15 cellular contexts compared by ENCODE assay signal in genomic region chr5:168411871-168412270, GRCh38.
DNase-seq lines count a peak whose midpoint lies in the region; ATAC-seq, FAIRE-seq and TF ChIP-seq lines count a peak whose summit lies in the region.
"Had no signal": no experiment of that assay in that cellular context is flagged by ENCODE, and none has a peak within 500 bp of the region (broad histone marks: within the 10 kb centered on the region; RNA-seq: fewer than 3 reads in every experiment).

No MANE protein-coding gene starts in this region.

- no peak overlapping the region for H3K27ac ChIP-seq in CD4-positive, CD25-positive, alpha-beta regulatory T cell (ENCODE audit: insufficient read depth, low read length, poor library complexity, severe bottlenecking)
- H3K27ac ChIP-seq in PC-9: no peak overlapping the region
- no peak overlapping the region for H3K27ac ChIP-seq in astrocyte (ENCODE audit: low read depth, low read length)
- H3K27ac ChIP-seq in sigmoid colon: peak overlapping the region in 1 of 4 donors; percentile 28
- H3K27ac ChIP-seq: BLaER1 had no signal

- no peak overlapping the region for H3K4me3 ChIP-seq in CD4-positive, CD25-positive, alpha-beta regulatory T cell (ENCODE audit: low read depth, low read length)
- H3K4me3 ChIP-seq in PC-9: no peak overlapping the region
- no peak overlapping the region for H3K4me3 ChIP-seq in astrocyte (ENCODE audit: insufficient read depth, low read depth, low read length)
- H3K4me3 ChIP-seq in sigmoid colon: no peak overlapping the region
- H3K4me3 ChIP-seq: BLaER1, GM12878, GM23338 had no signal

- H3K27ac Mint-ChIP-seq in CD4-positive, CD25-positive, alpha-beta regulatory T cell: peak overlapping the region in 2 of 3 donors; percentile 60 to 81
- peak overlapping the region; percentile 75 for H3K27ac Mint-ChIP-seq in astrocyte (ENCODE audit: unreplicated experiment)
- H3K27ac Mint-ChIP-seq: GM23338, H9 had no signal

- ATAC-seq in CD4-positive, CD25-positive, alpha-beta regulatory T cell (ENCODE audit: low read depth in 2 of 2): no peak
- ATAC-seq: GM12878, GM23338 had no signal

- POLR2A ChIA-PET in PC-9 (lab: Charles Lee; ENCODE audit: unreplicated experiment): no interaction called here

- no peak overlapping the region for H3K4me3 Mint-ChIP-seq in CD4-positive, CD25-positive, alpha-beta regulatory T cell
- no peak overlapping the region for H3K4me3 Mint-ChIP-seq in astrocyte (ENCODE audit: unreplicated experiment)
- H3K4me3 Mint-ChIP-seq: GM23338, H9 had no signal

- TF ChIP-seq POLR2A in sigmoid colon (IDR thresholded peaks at IDR 0.05) (no peak), H54 (IDR thresholded peaks at IDR 0.05; ENCODE audit: low read depth, low read length) (no peak)

- H3K9me3 Mint-ChIP-seq in CD4-positive, CD25-positive, alpha-beta regulatory T cell: no peaks in the 10 kb centered on the region
- H3K9me3 Mint-ChIP-seq in astrocyte (ENCODE audit: unreplicated experiment): no peaks in the 10 kb centered on the region
- H3K9me3 Mint-ChIP-seq: GM23338, H9 had no signal

- H3K4me1 ChIP-seq in CD4-positive, CD25-positive, alpha-beta regulatory T cell (ENCODE audit: control insufficient read depth, insufficient read depth, low read length, poor library complexity, severe bottlenecking): peaks cover 19% of the 10 kb centered on the region
- H3K4me1 ChIP-seq in PC-9 (replicated peaks; ENCODE audit: insufficient read depth) (peaks cover 25% of the 10 kb centered on the region), astrocyte (ENCODE audit: insufficient read depth, low read length) (peaks cover 30% of the 10 kb centered on the region), sigmoid colon (peaks cover 0 to 6% (median 0%) of the 10 kb centered on the region in 4 donors)

- H3K79me2 ChIP-seq in PC-9 (ENCODE audit: low read depth) (0 out of 2 replicates have a peak, but pooled peaks cover 7% of the 10 kb centered on the region), astrocyte (ENCODE audit: insufficient read depth, low read length) (no peaks in the 10 kb centered on the region)

- H3K27me3 ChIP-seq in CD4-positive, CD25-positive, alpha-beta regulatory T cell (ENCODE audit: control insufficient read depth, insufficient read depth, low read length): no peaks in the 10 kb centered on the region
- H3K27me3 ChIP-seq in PC-9 (ENCODE audit: insufficient read depth, low read depth) (no peaks in the 10 kb centered on the region), astrocyte (ENCODE audit: insufficient read depth, low read length) (no peaks in the 10 kb centered on the region), sigmoid colon (no peaks in the 10 kb centered on the region)
- H3K27me3 ChIP-seq: BLaER1 had no signal

- H3K9me2 ChIP-seq in PC-9 (ENCODE audit: insufficient read depth): no peaks in the 10 kb centered on the region

- no peak for DNase-seq in CD4-positive, CD25-positive, alpha-beta regulatory T cell
- no peak for DNase-seq in PC-9
- DNase-seq in astrocyte (ENCODE audit: low read depth): no peak
- peak; percentile 27 for DNase-seq in sigmoid colon
- DNase-seq in H54 (ENCODE audit: insufficient read length, low spot score): no peak
- no peak for DNase-seq in activated T-cell treated with anti-CD3 and anti-CD28 coated beads for 4 hours
- DNase-seq in glomerular visceral epithelial cell (ENCODE audit: extremely low spot score): no peak
- DNase-seq: 8988T, AML-193, DMS79, H9 had no signal

- H3K27me3 Mint-ChIP-seq in CD4-positive, CD25-positive, alpha-beta regulatory T cell: no peaks in the 10 kb centered on the region
- H3K27me3 Mint-ChIP-seq in astrocyte (ENCODE audit: low read depth, unreplicated experiment): no peaks in the 10 kb centered on the region

- no peak overlapping the region for H2AFZ ChIP-seq in PC-9
- H2AFZ ChIP-seq in astrocyte (ENCODE audit: low read depth, low read length): no peak overlapping the region
- H2AFZ ChIP-seq: GM23338 had no signal

- H3K9ac ChIP-seq in astrocyte (ENCODE audit: low read length): no peak overlapping the region
- H3K9ac ChIP-seq: BLaER1 had no signal

- FAIRE-seq in astrocyte (lab: Jason Lieb, UNC): no peak
- FAIRE-seq in H54 (lab: Jason Lieb, UNC): no peak
- FAIRE-seq: GM12878, GM18507 had no signal

- CTCF ChIA-PET in PC-9 (lab: Charles Lee): no interaction called here

- intact Hi-C loops in PC-9 (cut with micrococcal nuclease; ENCODE audit: unreplicated experiment) (loop anchor here (2.0 kb wide), 1 partner anchor 47 kb away; no protein-coding TSS in a partner anchor), sigmoid colon (cut with DNase I) (no loop called here)

- H3K4me1 Mint-ChIP-seq in CD4-positive, CD25-positive, alpha-beta regulatory T cell: peaks cover 9 to 25% (median 19%) of the 10 kb centered on the region in 4 donors
- peaks cover 57% of the 10 kb centered on the region for H3K4me1 Mint-ChIP-seq in astrocyte (ENCODE audit: low read depth, unreplicated experiment)
- H3K4me1 Mint-ChIP-seq: GM23338, H9 had no signal

- BruUV-seq in PC-9 (replicated peaks; lab: Mats Ljungman, UMichigan): TSS peak; percentile 2

- no peak for TF ChIP-seq EP300 in sigmoid colon (IDR thresholded peaks at IDR 0.05)

- 86 to 87% methylated on average over 3 of the region's 3 CpGs for WGBS in sigmoid colon, 2 donors

- no peaks in the 10 kb centered on the region for H3K9me3 ChIP-seq in CD4-positive, CD25-positive, alpha-beta regulatory T cell (ENCODE audit: control insufficient read depth in 2 of 2, low read length in 2 of 2)
- no peaks in the 10 kb centered on the region for H3K9me3 ChIP-seq in PC-9 (ENCODE audit: insufficient read depth, low read depth)
- no peaks in the 10 kb centered on the region for H3K9me3 ChIP-seq in astrocyte (ENCODE audit: insufficient read depth, low read depth, low read length)
- H3K9me3 ChIP-seq in sigmoid colon: no peaks in the 10 kb centered on the region
- H3K9me3 ChIP-seq: BLaER1 had no signal

- no peak overlapping the region for H3K4me2 ChIP-seq in PC-9
- H3K4me2 ChIP-seq in astrocyte (ENCODE audit: low read length): no peak overlapping the region
- H3K4me2 ChIP-seq: BLaER1, GM23338 had no signal

- no peaks in the 10 kb centered on the region for H3K36me3 Mint-ChIP-seq in CD4-positive, CD25-positive, alpha-beta regulatory T cell
- H3K36me3 Mint-ChIP-seq in astrocyte (ENCODE audit: low read depth, unreplicated experiment): peaks cover 20% of the 10 kb centered on the region

- H3K36me3 ChIP-seq in CD4-positive, CD25-positive, alpha-beta regulatory T cell (ENCODE audit: control insufficient read depth, insufficient read depth, low read length): no peaks in the 10 kb centered on the region
- H3K36me3 ChIP-seq in PC-9 (ENCODE audit: low read depth) (peaks cover 59% of the 10 kb centered on the region), astrocyte (ENCODE audit: insufficient read depth, low read length) (no peaks in the 10 kb centered on the region), sigmoid colon (no peaks in the 10 kb centered on the region)
- H3K36me3 ChIP-seq: BLaER1 had no signal

- H4K20me1 ChIP-seq in PC-9 (ENCODE audit: insufficient read depth): no peaks in the 10 kb centered on the region; the same call in 1 of the 2 replicates
- H4K20me1 ChIP-seq in astrocyte (ENCODE audit: insufficient read depth, low read length): no peaks in the 10 kb centered on the region
- H4K20me1 ChIP-seq: BLaER1 had no signal

- TF ChIP-seq CTCF in PC-9 (conservative IDR thresholded peaks at IDR 0.05): no peak
- TF ChIP-seq CTCF in astrocyte (IDR thresholded peaks at IDR 0.05; ENCODE audit: insufficient read depth, low read depth, low read length): no peak
- no peak for TF ChIP-seq CTCF in sigmoid colon (IDR thresholded peaks at IDR 0.05)

- peaks cover 37% of the 10 kb centered on the region for H3F3A ChIP-seq in PC-9 (ENCODE audit: insufficient read depth, low read depth)
